In the genomic region with DNA sequence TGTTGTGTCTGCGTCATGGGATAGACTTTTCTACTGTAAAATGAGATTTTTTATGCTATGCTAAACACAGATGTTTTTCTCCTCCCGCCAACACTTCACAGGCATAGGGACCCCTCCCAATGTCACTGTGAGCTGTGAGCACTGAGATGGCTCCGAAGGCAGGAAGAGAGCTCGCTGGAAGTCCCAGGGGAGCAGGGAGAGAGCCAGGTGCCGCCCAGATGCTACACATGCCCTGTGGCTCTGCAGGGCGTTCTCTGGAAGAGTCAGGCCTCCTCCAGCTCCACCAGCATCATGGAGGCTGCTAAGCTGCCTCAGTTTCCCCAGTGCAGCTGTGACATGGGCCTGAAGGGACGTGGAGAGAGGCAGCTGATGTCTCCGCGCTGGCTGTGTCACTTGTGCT, we compare ENCODE assay signal across 17 cellular contexts.
"Had no signal": no experiment of that assay in that cellular context is flagged by ENCODE, and none has a peak within 500 bp of the region (broad histone marks: within the 10 kb centered on the region; RNA-seq: fewer than 3 reads in every experiment).

No MANE protein-coding gene starts in this region.

- FAIRE-seq: urothelium cell line had no signal

- DNase-seq: activated CD4-positive, alpha-beta memory T cell treated with anti-CD3 and anti-CD28 coated beads, Interleukin-2, amount 10 ng/mL, durations not matched to agents 7 days and 5 days; activated CD4-positive, alpha-beta T cell treated with anti-CD3 and anti-CD28 coated beads for 36 hours; activated naive CD4-positive, alpha-beta T cell treated with anti-CD3 and anti-CD28 coated beads, Interleukin-2, amount 50 U/mL, for 16 hours; activated T-cell treated with anti-CD3 and anti-CD28 coated beads, Interleukin-2, amount 50 U/mL, for 24 hours; endodermal cell; erythroblast; left ventricle myocardium inferior; stimulated activated CD4-positive, alpha-beta T cell treated with anti-CD3 and anti-CD28 coated beads, Interleukin-12 subunit alpha, Interleukin-12 subunit beta, amount 100 ng/mL, for 4 hours; T-helper 2 cell had no signal

- H3K9me3 Mint-ChIP-seq: activated CD4-positive, alpha-beta memory T cell treated with anti-CD3 and anti-CD28 coated beads, Interleukin-2, amount 10 ng/mL, durations not matched to agents 7 days and 5 days; activated T-cell treated with anti-CD3 and anti-CD28 coated beads, Interleukin-2, amount 50 U/mL, for 24 hours; endodermal cell; memory B cell; nephron; stimulated activated effector memory CD8-positive, alpha-beta T cell treated with anti-CD3 and anti-CD28 coated beads, Interleukin-12 subunit alpha, Interleukin-12 subunit beta, amount 100 ng/mL, for 72 hours had no signal

- H3K4me3 ChIP-seq: cardiac muscle cell, dorsolateral prefrontal cortex, left ventricle myocardium inferior, psoas muscle, right lobe of liver had no signal

- ATAC-seq: activated CD4-positive, alpha-beta T cell treated with anti-CD3 and anti-CD28 coated beads for 36 hours; psoas muscle; right lobe of liver; stimulated activated effector memory CD8-positive, alpha-beta T cell treated with anti-CD3 and anti-CD28 coated beads, Interleukin-12 subunit alpha, Interleukin-12 subunit beta, amount 100 ng/mL, for 72 hours had no signal

- H3K27me3 Mint-ChIP-seq: activated CD4-positive, alpha-beta T cell treated with anti-CD3 and anti-CD28 coated beads for 36 hours had no signal

- H3K27me3 ChIP-seq: cardiac muscle cell, right lobe of liver had no signal

- H3K4me1 Mint-ChIP-seq: activated CD4-positive, alpha-beta memory T cell treated with anti-CD3 and anti-CD28 coated beads, Interleukin-2, amount 10 ng/mL, durations not matched to agents 7 days and 5 days; endodermal cell; memory B cell had no signal

- H3K4me1 ChIP-seq: left ventricle myocardium inferior, psoas muscle, right lobe of liver had no signal

- H3K4me3 Mint-ChIP-seq: activated CD4-positive, alpha-beta memory T cell treated with anti-CD3 and anti-CD28 coated beads, Interleukin-2, amount 10 ng/mL, durations not matched to agents 7 days and 5 days; activated CD4-positive, alpha-beta T cell treated with anti-CD3 and anti-CD28 coated beads for 36 hours; activated T-cell treated with anti-CD3 and anti-CD28 coated beads, Interleukin-2, amount 50 U/mL, for 24 hours; endodermal cell; memory B cell; nephron; stimulated activated effector memory CD8-positive, alpha-beta T cell treated with anti-CD3 and anti-CD28 coated beads, Interleukin-12 subunit alpha, Interleukin-12 subunit beta, amount 100 ng/mL, for 72 hours had no signal

- H3K27ac ChIP-seq: cardiac muscle cell, left ventricle myocardium inferior, psoas muscle, right lobe of liver had no signal

- H3K36me3 ChIP-seq: cardiac muscle cell, left ventricle myocardium inferior, right lobe of liver had no signal

- H3K36me3 Mint-ChIP-seq: memory B cell; stimulated activated effector memory CD8-positive, alpha-beta T cell treated with anti-CD3 and anti-CD28 coated beads, Interleukin-12 subunit alpha, Interleukin-12 subunit beta, amount 100 ng/mL, for 72 hours had no signal

- H3K27ac Mint-ChIP-seq: activated CD4-positive, alpha-beta memory T cell treated with anti-CD3 and anti-CD28 coated beads, Interleukin-2, amount 10 ng/mL, durations not matched to agents 7 days and 5 days; activated CD4-positive, alpha-beta T cell treated with anti-CD3 and anti-CD28 coated beads for 36 hours; activated T-cell treated with anti-CD3 and anti-CD28 coated beads, Interleukin-2, amount 50 U/mL, for 24 hours; endodermal cell; memory B cell; stimulated activated effector memory CD8-positive, alpha-beta T cell treated with anti-CD3 and anti-CD28 coated beads, Interleukin-12 subunit alpha, Interleukin-12 subunit beta, amount 100 ng/mL, for 72 hours had no signal

- H3K9me3 ChIP-seq: left ventricle myocardium inferior, psoas muscle, right lobe of liver had no signal
